Comparison of ENCODE assay signal across 11 cellular contexts in the genomic region with DNA sequence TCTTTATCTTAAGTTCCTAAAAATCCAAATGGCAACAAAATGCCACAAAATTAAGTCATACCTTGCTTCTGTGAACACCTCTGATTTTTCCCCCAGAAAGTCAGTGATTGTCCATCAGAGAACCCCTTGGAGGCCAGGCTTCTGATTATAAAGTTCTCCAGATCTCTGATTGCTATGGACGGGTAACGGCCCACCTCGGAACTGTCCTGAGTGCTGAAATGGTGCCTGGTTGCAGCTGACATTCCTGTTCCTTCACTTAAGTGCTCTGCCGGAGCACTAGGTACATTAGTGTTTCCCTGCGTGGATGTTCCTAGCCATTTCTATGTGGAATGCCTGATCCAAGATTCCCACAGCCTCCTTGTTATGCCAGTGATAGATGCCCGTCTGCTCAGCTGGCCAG.
A peak's percentile ranks its signal among the peaks of the same experiment; 100 is the strongest.
DNase-seq lines count a peak whose midpoint lies in the region; ATAC-seq and TF ChIP-seq lines count a peak whose summit lies in the region.
"Had no signal": no experiment of that assay in that cellular context is flagged by ENCODE, and none has a peak within 500 bp of the region (broad histone marks: within the 10 kb centered on the region; RNA-seq: fewer than 3 reads in every experiment).

No MANE protein-coding gene starts in this region.

- H4K5ac ChIP-seq in IMR-90 (ENCODE audit: low read depth, low read length): no peak overlapping the region

- no peak overlapping the region for H2BK15ac ChIP-seq in IMR-90 (ENCODE audit: low read depth, low read length)

- no peak overlapping the region for H4K8ac ChIP-seq in IMR-90 (ENCODE audit: low read depth in 2 of 2, low read length in 2 of 2)

- H3K4me3 ChIP-seq in AG10803 (ENCODE audit: low read length): no peak overlapping the region
- H3K4me3 ChIP-seq in IMR-90 (ENCODE audit: insufficient read depth, low read depth, low read length): no peak overlapping the region
- H3K4me3 ChIP-seq in adrenal gland: no peak overlapping the region
- H3K4me3 ChIP-seq in tibial nerve: no peak overlapping the region
- H3K4me3 ChIP-seq: PC-9, thoracic aorta had no signal

- H3K18ac ChIP-seq in IMR-90 (ENCODE audit: low read depth, low read length): no peak overlapping the region

- H2AK9ac ChIP-seq in IMR-90 (replicated peaks; ENCODE audit: low read depth, low read length, poor library complexity): no peak overlapping the region

- H3K27me3 ChIP-seq in IMR-90 (ENCODE audit: control insufficient read depth, insufficient read depth, low read length): no peaks in the 10 kb centered on the region
- peaks cover 5% of the 10 kb centered on the region for H3K27me3 ChIP-seq in adrenal gland
- peaks cover 0 to 21% of the 10 kb centered on the region in 2 donors for H3K27me3 ChIP-seq in tibial nerve

- CTCF ChIA-PET in IMR-90 (lab: Yijun Ruan, JAX): no interaction called here

- H3K9me3 ChIP-seq in IMR-90 (ENCODE audit: control insufficient read depth, insufficient read depth, low read length) (no peaks in the 10 kb centered on the region), adrenal gland (replicated peaks in 1 of 3) (no peaks in the 10 kb centered on the region), tibial nerve (no peaks in the 10 kb centered on the region)
- H3K9me3 ChIP-seq: thoracic aorta had no signal

- H4K91ac ChIP-seq in IMR-90 (ENCODE audit: insufficient read depth, low read depth, low read length): no peak overlapping the region

- H3K36me3 ChIP-seq in IMR-90 (ENCODE audit: control insufficient read depth, insufficient read depth, low read length) (no peaks in the 10 kb centered on the region), adrenal gland (replicated peaks in 1 of 2) (no peaks in the 10 kb centered on the region), tibial nerve (no peaks in the 10 kb centered on the region)
- H3K36me3 ChIP-seq: thoracic aorta had no signal

- in situ Hi-C loops in IMR-90 (cut with MboI; ENCODE audit: low sequenced_read_pairs): no loop called here

- H2AFZ ChIP-seq in IMR-90 (replicated peaks; ENCODE audit: low read length, poor library complexity): no peak overlapping the region
- H2AFZ ChIP-seq: PC-9 had no signal

- no peaks in the 10 kb centered on the region for H3K4me1 Mint-ChIP-seq in natural killer cell

- ATAC-seq in IMR-90 (ENCODE audit: low read depth) (peak; percentile 68), natural killer cell (no peak), HG02763 (IDR thresholded peaks at IDR 0.05; ENCODE audit: unreplicated experiment) (no peak)

- no peak overlapping the region for H2AK5ac ChIP-seq in IMR-90 (ENCODE audit: low read depth, low read length)

- no peak for TF ChIP-seq CTCF in AG10803 (conservative IDR thresholded peaks at IDR 0.05; ENCODE audit: low read length)
- TF ChIP-seq CTCF in IMR-90 (conservative IDR thresholded peaks at IDR 0.05; ENCODE audit: low read depth, low read length): no peak
- TF ChIP-seq CTCF in adrenal gland (IDR thresholded peaks at IDR 0.05): no peak
- no peak for TF ChIP-seq CTCF in natural killer cell (IDR thresholded peaks at IDR 0.05)
- TF ChIP-seq CTCF in tibial nerve (IDR thresholded peaks at IDR 0.05): no peak

- no peak for TF ChIP-seq EP300 in tibial nerve (IDR thresholded peaks at IDR 0.05)

- TF ChIP-seq POLR2A in IMR-90 (IDR thresholded peaks at IDR 0.05; ENCODE audit: low read depth, low read length) (no peak), adrenal gland (IDR thresholded peaks at IDR 0.05) (no peak), tibial nerve (IDR thresholded peaks at IDR 0.05) (no peak)

- 0% methylated on average over 2 of the region's 6 CpGs; no CpG with 5 or more reads in 1 of the 2 experiments for WGBS in IMR-90 (ENCODE audit: extremely low coverage in 2 of 2, insufficient read length in 1 of 2), 2 experiments
- 17 to 30% (median 25%) methylated on average over 4 to 6 of the region's 6 CpGs for WGBS in adrenal gland, 4 donors
- 1 to 15% methylated on average over 6 of the region's 6 CpGs for WGBS in tibial nerve, 2 donors

- DNase-seq in AG10803 (ENCODE audit: low read depth) (peak; percentile 13), IMR-90 (peak; percentile 34), adrenal gland (peak in 4 of 7 donors; percentile 22 to 36 (median 29)), islet precursor cell (peak; percentile 76), natural killer cell (no peak), tibial nerve (ENCODE audit: low spot score in 2 of 2) (no peak), hypothalamus (lab: John Stamatoyannopoulos, UW) (no peak)
- DNase-seq: PC-9 had no signal

- no peak overlapping the region for H3K23ac ChIP-seq in IMR-90 (ENCODE audit: low read depth, low read length)

- no peak overlapping the region for H3K4ac ChIP-seq in IMR-90 (ENCODE audit: low read depth, low read length)

- H3K9me3 Mint-ChIP-seq in natural killer cell: no peaks in the 10 kb centered on the region
- H3K9me3 Mint-ChIP-seq: dendritic cell treated with granulocyte-macrophage colony-stimulating factor and Interleukin-4, amounts not matched to agents 40 ng/mL and 50 ng/mL, for 4 days had no signal

- no peak overlapping the region for H3K9ac ChIP-seq in IMR-90 (ENCODE audit: low read depth, low read length)

- H3K4me3 Mint-ChIP-seq in natural killer cell: no peak overlapping the region
- H3K4me3 Mint-ChIP-seq: dendritic cell treated with granulocyte-macrophage colony-stimulating factor and Interleukin-4, amounts not matched to agents 40 ng/mL and 50 ng/mL, for 4 days had no signal

- no peak overlapping the region for H3K4me2 ChIP-seq in IMR-90 (ENCODE audit: low read depth, low read length)
- H3K4me2 ChIP-seq: PC-9 had no signal

- no peak overlapping the region for H3K27ac ChIP-seq in IMR-90 (ENCODE audit: insufficient read depth, low read length)
- H3K27ac ChIP-seq in adrenal gland: no peak overlapping the region
- no peak overlapping the region for H3K27ac ChIP-seq in tibial nerve
- H3K27ac ChIP-seq: PC-9, thoracic aorta had no signal

- H3K14ac ChIP-seq in IMR-90 (replicated peaks; ENCODE audit: low read depth, low read length): no peak overlapping the region

- POLR2A ChIA-PET in IMR-90 (lab: Charles Lee; ENCODE audit: unreplicated experiment): no interaction called here

- peaks cover 16 to 20% of the 10 kb centered on the region in 2 donors for H3K27me3 Mint-ChIP-seq in natural killer cell (ENCODE audit: low read depth in 2 of 2)

- dilution Hi-C loops in IMR-90 (cut with HindIII; ENCODE audit: low sequenced_read_pairs, unreplicated experiment): no loop called here

- no peaks in the 10 kb centered on the region for H4K20me1 ChIP-seq in IMR-90 (ENCODE audit: insufficient read depth, low read length)

- no peaks in the 10 kb centered on the region for H3K4me1 ChIP-seq in IMR-90 (ENCODE audit: control insufficient read depth, insufficient read depth, low read length)
- peaks cover 0 to 3% of the 10 kb centered on the region in 2 donors for H3K4me1 ChIP-seq in adrenal gland (replicated peaks in 1 of 2)
- no peaks in the 10 kb centered on the region for H3K4me1 ChIP-seq in tibial nerve

- H3K56ac ChIP-seq in IMR-90 (ENCODE audit: extremely low read depth, insufficient read depth, low read length): no peak overlapping the region

- TF ChIP-seq RAD21 in IMR-90 (IDR thresholded peaks at IDR 0.05; ENCODE audit: low read length): no peak

- BruUV-seq in IMR-90 (replicated peaks; lab: Mats Ljungman, UMichigan): no TSS peak

- H3K79me1 ChIP-seq in IMR-90 (ENCODE audit: low read depth in 1 of 2, low read length in 2 of 2): no peaks in the 10 kb centered on the region

- H3K27ac Mint-ChIP-seq in natural killer cell: no peak overlapping the region
- H3K27ac Mint-ChIP-seq: dendritic cell treated with granulocyte-macrophage colony-stimulating factor and Interleukin-4, amounts not matched to agents 40 ng/mL and 50 ng/mL, for 4 days had no signal

- H2BK5ac ChIP-seq in IMR-90 (ENCODE audit: low read depth, low read length, poor library complexity, severe bottlenecking): no peak overlapping the region

- intact Hi-C loops in IMR-90 (cut with micrococcal nuclease) (no loop called here), adrenal gland (cut with DNase I) (no loop called here), natural killer cell (cut with micrococcal nuclease) (no loop called here)

- H2BK120ac ChIP-seq in IMR-90 (ENCODE audit: low read depth, low read length): no peak overlapping the region

- no peak overlapping the region for H2BK20ac ChIP-seq in IMR-90 (ENCODE audit: low read depth, low read length)

- no peaks in the 10 kb centered on the region for H3K36me3 Mint-ChIP-seq in natural killer cell

- no peaks in the 10 kb centered on the region for H3K9me1 ChIP-seq in IMR-90 (ENCODE audit: insufficient read depth, low read length)

TF ChIP-seq in IMR-90, 13 proteins besides CTCF, POLR2A, EP300 and RAD21 (continues in another document):
- no peak for TF ChIP-seq MXI1 (IDR thresholded peaks at IDR 0.05; ENCODE audit: borderline replicate concordance, low read depth, low read length)
- no peak for TF ChIP-seq CHD1 (IDR thresholded peaks at IDR 0.05; ENCODE audit: low read depth, low read length)
- no peak for TF ChIP-seq FOS (IDR thresholded peaks at IDR 0.05; ENCODE audit: low read depth, low read length)
- TF ChIP-seq BHLHE40 (IDR thresholded peaks at IDR 0.05; ENCODE audit: low read depth, low read length): no peak
- TF ChIP-seq MAZ (IDR thresholded peaks at IDR 0.05; ENCODE audit: borderline replicate concordance, low read depth, low read length): no peak
- TF ChIP-seq RFX5 (IDR thresholded peaks at IDR 0.05; ENCODE audit: low read depth, low read length): no peak
- TF ChIP-seq, protein P1, sequence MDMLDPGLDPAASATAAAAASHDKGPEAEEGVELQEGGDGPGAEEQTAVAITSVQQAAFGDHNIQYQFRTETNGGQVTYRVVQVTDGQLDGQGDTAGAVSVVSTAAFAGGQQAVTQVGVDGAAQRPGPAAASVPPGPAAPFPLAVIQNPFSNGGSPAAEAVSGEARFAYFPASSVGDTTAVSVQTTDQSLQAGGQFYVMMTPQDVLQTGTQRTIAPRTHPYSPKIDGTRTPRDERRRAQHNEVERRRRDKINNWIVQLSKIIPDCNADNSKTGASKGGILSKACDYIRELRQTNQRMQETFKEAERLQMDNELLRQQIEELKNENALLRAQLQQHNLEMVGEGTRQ (IDR thresholded peaks at IDR 0.05; ENCODE audit: low read depth, low read length): no peak
- TF ChIP-seq, protein P2, sequence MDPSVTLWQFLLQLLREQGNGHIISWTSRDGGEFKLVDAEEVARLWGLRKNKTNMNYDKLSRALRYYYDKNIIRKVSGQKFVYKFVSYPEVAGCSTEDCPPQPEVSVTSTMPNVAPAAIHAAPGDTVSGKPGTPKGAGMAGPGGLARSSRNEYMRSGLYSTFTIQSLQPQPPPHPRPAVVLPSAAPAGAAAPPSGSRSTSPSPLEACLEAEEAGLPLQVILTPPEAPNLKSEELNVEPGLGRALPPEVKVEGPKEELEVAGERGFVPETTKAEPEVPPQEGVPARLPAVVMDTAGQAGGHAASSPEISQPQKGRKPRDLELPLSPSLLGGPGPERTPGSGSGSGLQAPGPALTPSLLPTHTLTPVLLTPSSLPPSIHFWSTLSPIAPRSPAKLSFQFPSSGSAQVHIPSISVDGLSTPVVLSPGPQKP (IDR thresholded peaks at IDR 0.05; ENCODE audit: borderline replicate concordance, low read depth, low read length): no peak
- TF ChIP-seq MAFK (IDR thresholded peaks at IDR 0.05; ENCODE audit: low read depth, low read length): no peak
- no peak for TF ChIP-seq NFE2L2 (IDR thresholded peaks at IDR 0.05; ENCODE audit: low read depth, low read length)
- no peak for TF ChIP-seq CEBPB (IDR thresholded peaks at IDR 0.05; ENCODE audit: low read depth, low read length)

Comparison
In these comparisons a context has a peak if more than half of its experiments do, and no peak if none do; other contexts are left out.
1. DNase-seq: peak in AG10803 (single experiment), IMR-90 (single experiment), adrenal gland (4 of 7) and islet precursor cell (single experiment); none in natural killer cell (single experiment), tibial nerve (0 of 2) and hypothalamus (0 of 51).